Comparison of ENCODE assay signal across 19 cellular contexts in genomic region chr9:6426117-6426516, GRCh38. TPM values are rescaled to one million over a fixed set of nuclear protein-coding genes. Genes with fewer than 3 reads are reported as not detected.
DNase-seq lines count a peak whose midpoint lies in the region; ATAC-seq, FAIRE-seq and TF ChIP-seq lines count a peak whose summit lies in the region.
"Had no signal": no experiment of that assay in that cellular context is flagged by ENCODE, and none has a peak within 500 bp of the region (broad histone marks: within the 10 kb centered on the region; RNA-seq: fewer than 3 reads in every experiment).

No MANE protein-coding gene starts in this region.

- H3K9me3 ChIP-seq in fibroblast of lung (ENCODE audit: control insufficient read depth, insufficient read depth, low read depth, low read length), result no peaks in the 10 kb centered on the region

- TF ChIP-seq POLR2A in erythroblast (IDR thresholded peaks at IDR 0.05; ENCODE audit: low read length) (no peak), GM12892 (IDR thresholded peaks at IDR 0.05; ENCODE audit: low read depth, low read length) (no peak)

- peak overlapping the region; percentile 43 for H3K27ac Mint-ChIP-seq in activated naive CD4-positive, alpha-beta T cell treated with anti-CD3 and anti-CD28 coated beads, Interleukin-2, amount 50 U/mL, for 24 hours
- no peak overlapping the region for H3K27ac Mint-ChIP-seq in activated naive CD4-positive, alpha-beta T cell treated with anti-CD3 and anti-CD28 coated beads for 36 hours
- H3K27ac Mint-ChIP-seq in stimulated activated effector memory CD8-positive, alpha-beta T cell treated with anti-CD3 and anti-CD28 coated beads, Interleukin-12 subunit alpha, Interleukin-12 subunit beta, amount 100 ng/mL, for 72 hours, result peak overlapping the region; percentile 43
- H3K27ac Mint-ChIP-seq: IgD-negative memory B cell, progenitor cell of endocrine pancreas had no signal

- ATAC-seq in stimulated activated effector memory CD8-positive, alpha-beta T cell treated with anti-CD3 and anti-CD28 coated beads, Interleukin-12 subunit alpha, Interleukin-12 subunit beta, amount 100 ng/mL, for 72 hours, result no peak

- no peak overlapping the region for H3K9ac ChIP-seq in fibroblast of lung (ENCODE audit: insufficient read depth, low read length)

- no peaks in the 10 kb centered on the region for H4K20me1 ChIP-seq in fibroblast of lung (ENCODE audit: control insufficient read depth, extremely low read depth, insufficient read depth, low read length)

- H3K4me2 ChIP-seq in fibroblast of lung (ENCODE audit: extremely low read depth, insufficient read depth, low read length), result no peak overlapping the region

- H3K4me3 Mint-ChIP-seq in activated naive CD4-positive, alpha-beta T cell treated with anti-CD3 and anti-CD28 coated beads, Interleukin-2, amount 50 U/mL, for 24 hours, result no peak overlapping the region
- no peak overlapping the region for H3K4me3 Mint-ChIP-seq in activated naive CD4-positive, alpha-beta T cell treated with anti-CD3 and anti-CD28 coated beads for 36 hours
- no peak overlapping the region for H3K4me3 Mint-ChIP-seq in stimulated activated effector memory CD8-positive, alpha-beta T cell treated with anti-CD3 and anti-CD28 coated beads, Interleukin-12 subunit alpha, Interleukin-12 subunit beta, amount 100 ng/mL, for 72 hours
- H3K4me3 Mint-ChIP-seq: IgD-negative memory B cell had no signal

- H3K4me3 ChIP-seq in fibroblast of lung (replicated peaks in 1 of 4; ENCODE audit: control extremely low read depth in 1 of 4, insufficient read depth in 1 of 4, low read depth in 3 of 4, low read length in 4 of 4), result no peak overlapping the region

- peaks cover 16% of the 10 kb centered on the region for H3K36me3 Mint-ChIP-seq in activated naive CD4-positive, alpha-beta T cell treated with anti-CD3 and anti-CD28 coated beads, Interleukin-2, amount 50 U/mL, for 24 hours
- peaks cover 33% of the 10 kb centered on the region for H3K36me3 Mint-ChIP-seq in activated naive CD4-positive, alpha-beta T cell treated with anti-CD3 and anti-CD28 coated beads for 36 hours (ENCODE audit: low read depth)
- H3K36me3 Mint-ChIP-seq in stimulated activated effector memory CD8-positive, alpha-beta T cell treated with anti-CD3 and anti-CD28 coated beads, Interleukin-12 subunit alpha, Interleukin-12 subunit beta, amount 100 ng/mL, for 72 hours, result peaks cover 84% of the 10 kb centered on the region

- H3K36me3 ChIP-seq in fibroblast of lung (ENCODE audit: control insufficient read depth, insufficient read depth, low read length), result peaks cover 1% of the 10 kb centered on the region

- no peaks in the 10 kb centered on the region for H3K27me3 Mint-ChIP-seq in activated naive CD4-positive, alpha-beta T cell treated with anti-CD3 and anti-CD28 coated beads, Interleukin-2, amount 50 U/mL, for 24 hours
- H3K27me3 Mint-ChIP-seq in activated naive CD4-positive, alpha-beta T cell treated with anti-CD3 and anti-CD28 coated beads for 36 hours (ENCODE audit: low read depth), result no peaks in the 10 kb centered on the region
- H3K27me3 Mint-ChIP-seq: IgD-negative memory B cell, progenitor cell of endocrine pancreas had no signal

- H3K27me3 ChIP-seq in fibroblast of lung (ENCODE audit: control insufficient read depth, insufficient read depth, low read length), result no peaks in the 10 kb centered on the region

- TF ChIP-seq CTCF in fibroblast of lung (conservative IDR thresholded peaks at IDR 0.05 in 1 of 2, IDR thresholded peaks at IDR 0.05 in 1 of 2; ENCODE audit: low read depth in 1 of 2, low read length in 2 of 2), result no peak

- H2AFZ ChIP-seq in fibroblast of lung (ENCODE audit: low read length), result no peak overlapping the region

- H3K4me1 ChIP-seq in fibroblast of lung (ENCODE audit: control insufficient read depth, extremely low read depth, insufficient read depth, low read length), result no peaks in the 10 kb centered on the region

- CTCF ChIA-PET in activated naive CD4-positive, alpha-beta T cell treated with anti-CD3 and anti-CD28 coated beads for 36 hours (lab: Charles Lee), result no interaction called here

- H3K9me3 Mint-ChIP-seq in activated naive CD4-positive, alpha-beta T cell treated with anti-CD3 and anti-CD28 coated beads, Interleukin-2, amount 50 U/mL, for 24 hours, result no peaks in the 10 kb centered on the region
- H3K9me3 Mint-ChIP-seq in activated naive CD4-positive, alpha-beta T cell treated with anti-CD3 and anti-CD28 coated beads for 36 hours, result no peaks in the 10 kb centered on the region
- no peaks in the 10 kb centered on the region for H3K9me3 Mint-ChIP-seq in stimulated activated effector memory CD8-positive, alpha-beta T cell treated with anti-CD3 and anti-CD28 coated beads, Interleukin-12 subunit alpha, Interleukin-12 subunit beta, amount 100 ng/mL, for 72 hours
- H3K9me3 Mint-ChIP-seq: IgD-negative memory B cell had no signal

- FAIRE-seq in GM12892 (lab: Jason Lieb, UNC), result no peak
- FAIRE-seq: astrocyte, small intestine had no signal

- no peak overlapping the region for H3K27ac ChIP-seq in fibroblast of lung (ENCODE audit: insufficient read depth, low read length)
- H3K27ac ChIP-seq: WERI-Rb-1 had no signal

- no peak for DNase-seq in activated naive CD4-positive, alpha-beta T cell treated with anti-CD3 and anti-CD28 coated beads for 36 hours
- DNase-seq in NCI-H69 (lab: John Stamatoyannopoulos, UW) (peak; percentile 17), fibroblast of lung (ENCODE audit: low read depth in 2 of 2) (peak; percentile 42 to 53), erythroblast (lab: John Stamatoyannopoulos, UW) (no peak), GM12892 (ENCODE audit: insufficient read length) (no peak), ecto neural progenitor cell (ENCODE audit: low spot score) (no peak)
- no peak for DNase-seq in stimulated activated effector memory CD8-positive, alpha-beta T cell treated with anti-CD3 and anti-CD28 coated beads, Interleukin-12 subunit alpha, Interleukin-12 subunit beta, amount 100 ng/mL, for 72 hours (ENCODE audit: low spot score in 2 of 2)
- DNase-seq: activated effector memory CD4-positive, alpha-beta T cell treated with anti-CD3 and anti-CD28 coated beads, Interleukin-2, amount 50 U/mL, for 16 hours; Calu3; GOT3; NCI-H226; small intestine; stimulated activated CD4-positive, alpha-beta T cell treated with anti-CD3 and anti-CD28 coated beads, Interleukin-4, amount 100 ng/mL, for 4 hours; stimulated activated CD8-positive, alpha-beta memory T cell treated with anti-CD3 and anti-CD28 coated beads, Interleukin-4, amount 100 ng/mL, for 48 hours; WERI-Rb-1 had no signal

- intact Hi-C loops in activated naive CD4-positive, alpha-beta T cell treated with anti-CD3 and anti-CD28 coated beads for 36 hours (cut with micrococcal nuclease), result no loop called here

- peaks cover 95% of the 10 kb centered on the region for H3K79me2 ChIP-seq in fibroblast of lung (ENCODE audit: control insufficient read depth, insufficient read depth, low read length)

- H3K4me1 Mint-ChIP-seq in activated naive CD4-positive, alpha-beta T cell treated with anti-CD3 and anti-CD28 coated beads, Interleukin-2, amount 50 U/mL, for 24 hours, result peaks cover 79% of the 10 kb centered on the region
- H3K4me1 Mint-ChIP-seq in activated naive CD4-positive, alpha-beta T cell treated with anti-CD3 and anti-CD28 coated beads for 36 hours (ENCODE audit: low read depth), result peaks cover 61% of the 10 kb centered on the region
- H3K4me1 Mint-ChIP-seq in stimulated activated effector memory CD8-positive, alpha-beta T cell treated with anti-CD3 and anti-CD28 coated beads, Interleukin-12 subunit alpha, Interleukin-12 subunit beta, amount 100 ng/mL, for 72 hours, result peaks cover 67% of the 10 kb centered on the region

RNA-seq across cellular contexts. Expression of gene UHRF2, which starts 13.1 kb away (rescaled TPM):
- 10 to 100 TPM; 62.7 to 71.5 TPM for total RNA-seq in activated naive CD4-positive, alpha-beta T cell treated with anti-CD3 and anti-CD28 coated beads for 36 hours
- 56.2 and 81.7 TPM in 2 replicates for total RNA-seq in fibroblast of lung
- 28.8 and 31.5 TPM in 2 replicates for polyA plus RNA-seq in fibroblast of lung
- 14.6 and 20.4 TPM in 2 replicates for polyA plus RNA-seq in fibroblast of lung (2012)
- 10.0 and 18.3 TPM in 2 replicates for polyA minus RNA-seq in fibroblast of lung (ENCODE audit: low replicate concordance)
- 50.8 TPM for polyA plus RNA-seq in GM12892 (2012; ENCODE audit: missing spikeins)

Comparison
In these comparisons a context has a peak if more than half of its experiments do, and no peak if none do; other contexts are left out.
1. DNase-seq: peak in NCI-H69 (single experiment) and fibroblast of lung (2 of 2); none in activated naive CD4-positive, alpha-beta T cell treated with anti-CD3 and anti-CD28 coated beads for 36 hours (single experiment), stimulated activated effector memory CD8-positive, alpha-beta T cell treated with anti-CD3 and anti-CD28 coated beads, Interleukin-12 subunit alpha, Interleukin-12 subunit beta, amount 100 ng/mL, for 72 hours (0 of 2), erythroblast (0 of 2), GM12892 (single experiment) and ecto neural progenitor cell (single experiment).